Comparison of ENCODE assay signal across 10 cellular contexts in genomic region chr20:8130840-8131526, GRCh38. TPM values are rescaled to one million over a fixed set of nuclear protein-coding genes. Genes with fewer than 3 reads are reported as not detected.
DNase-seq lines count a peak whose midpoint lies in the region; ATAC-seq and TF ChIP-seq lines count a peak whose summit lies in the region.
"Had no signal": no experiment of that assay in that cellular context is flagged by ENCODE, and none has a peak within 500 bp of the region (broad histone marks: within the 10 kb centered on the region; RNA-seq: fewer than 3 reads in every experiment).

No MANE protein-coding gene starts in this region.

- no peak for ATAC-seq in natural killer cell
- ATAC-seq in natural killer cell treated with Interleukin-12 subunit alpha and Interleukin-12 subunit beta and Interleukin-15 and Interleukin-18, amount 100 ng/mL, for 72 hours: no peak
- ATAC-seq in central memory CD8-positive, alpha-beta T cell (replicated peaks; ENCODE audit: extremely low read depth, poor library complexity, severe bottlenecking): no peak
- ATAC-seq in GM21515 (IDR thresholded peaks at IDR 0.05; ENCODE audit: unreplicated experiment): no peak
- ATAC-seq in GM21526 (IDR thresholded peaks at IDR 0.05; ENCODE audit: low FRiP score, unreplicated experiment): no peak
- ATAC-seq in HG02763 (IDR thresholded peaks at IDR 0.05; ENCODE audit: unreplicated experiment): no peak

- H3K27me3 Mint-ChIP-seq in natural killer cell (ENCODE audit: low read depth in 2 of 2): peaks cover 8 to 16% of the 10 kb centered on the region in 2 donors
- peaks cover 10 to 29% of the 10 kb centered on the region in 2 donors for H3K27me3 Mint-ChIP-seq in natural killer cell treated with Interleukin-12 subunit alpha and Interleukin-12 subunit beta and Interleukin-15 and Interleukin-18, amount 100 ng/mL, for 72 hours
- peaks cover 14% of the 10 kb centered on the region for H3K27me3 Mint-ChIP-seq in central memory CD8-positive, alpha-beta T cell
- peaks cover 5% of the 10 kb centered on the region for H3K27me3 Mint-ChIP-seq in neural progenitor cell (ENCODE audit: insufficient read depth, low read depth)

- H3K9ac ChIP-seq in neural progenitor cell: no peak overlapping the region

- H4K20me1 ChIP-seq in neural progenitor cell (ENCODE audit: low read depth): no peaks in the 10 kb centered on the region

- DNase-seq in natural killer cell: no peak
- no peak for DNase-seq in natural killer cell treated with Interleukin-12 subunit alpha and Interleukin-12 subunit beta and Interleukin-15 and Interleukin-18, amount 100 ng/mL, for 72 hours (ENCODE audit: low spot score)
- DNase-seq in central memory CD8-positive, alpha-beta T cell (ENCODE audit: low spot score in 2 of 2): no peak
- DNase-seq in neural progenitor cell (ENCODE audit: low spot score): no peak
- DNase-seq in Ammon's horn (ENCODE audit: low spot score): no peak

- H3K4me2 ChIP-seq in neural progenitor cell: peak overlapping the region; percentile 86

- peaks cover 43% of the 10 kb centered on the region for H3K27me3 ChIP-seq in neural progenitor cell

- no peaks in the 10 kb centered on the region for H3K9me3 Mint-ChIP-seq in natural killer cell
- H3K9me3 Mint-ChIP-seq in natural killer cell treated with Interleukin-12 subunit alpha and Interleukin-12 subunit beta and Interleukin-15 and Interleukin-18, amount 100 ng/mL, for 72 hours: no peaks in the 10 kb centered on the region
- no peaks in the 10 kb centered on the region for H3K9me3 Mint-ChIP-seq in central memory CD8-positive, alpha-beta T cell
- H3K9me3 Mint-ChIP-seq in neural progenitor cell: peaks cover 2% of the 10 kb centered on the region
- H3K9me3 Mint-ChIP-seq: activated B cell treated with CpG ODN at 0.5 μM for 24 hours; activated T-cell treated with anti-CD3 and anti-CD28 coated beads, Interleukin-2, amount 50 U/mL, for 24 hours had no signal

- peak overlapping the region; percentile 99 for H2AFZ ChIP-seq in neural progenitor cell (replicated peaks)

- peak overlapping the region; percentile 73 for H3K4me3 ChIP-seq in neural progenitor cell

- H3K36me3 Mint-ChIP-seq in natural killer cell (no peaks in the 10 kb centered on the region), neural progenitor cell (no peaks in the 10 kb centered on the region)
- no peaks in the 10 kb centered on the region for H3K36me3 Mint-ChIP-seq in natural killer cell treated with Interleukin-12 subunit alpha and Interleukin-12 subunit beta and Interleukin-15 and Interleukin-18, amount 100 ng/mL, for 72 hours
- H3K36me3 Mint-ChIP-seq in central memory CD8-positive, alpha-beta T cell (ENCODE audit: insufficient read depth): peaks cover 5% of the 10 kb centered on the region

- no peak for TF ChIP-seq CTCF in natural killer cell (IDR thresholded peaks at IDR 0.05)
- no peak for TF ChIP-seq CTCF in neural progenitor cell (IDR thresholded peaks at IDR 0.05)

- intact Hi-C loops in natural killer cell (cut with micrococcal nuclease): loop anchor here (5.0 kb wide), 2 partner anchors 81 to 89 kb away; no protein-coding TSS in a partner anchor

- H3K4me1 Mint-ChIP-seq in natural killer cell: peaks cover 38 to 41% of the 10 kb centered on the region in 2 donors
- peaks cover 16 to 29% of the 10 kb centered on the region in 2 donors for H3K4me1 Mint-ChIP-seq in natural killer cell treated with Interleukin-12 subunit alpha and Interleukin-12 subunit beta and Interleukin-15 and Interleukin-18, amount 100 ng/mL, for 72 hours (ENCODE audit: low read depth in 2 of 2)
- H3K4me1 Mint-ChIP-seq in central memory CD8-positive, alpha-beta T cell: peaks cover 39% of the 10 kb centered on the region
- H3K4me1 Mint-ChIP-seq in neural progenitor cell: peaks cover 24% of the 10 kb centered on the region

- no peaks in the 10 kb centered on the region for H3K36me3 ChIP-seq in neural progenitor cell

- H3K4me3 Mint-ChIP-seq in natural killer cell (peak overlapping the region; percentile 57), neural progenitor cell (peak overlapping the region; percentile 87)
- H3K4me3 Mint-ChIP-seq in natural killer cell treated with Interleukin-12 subunit alpha and Interleukin-12 subunit beta and Interleukin-15 and Interleukin-18, amount 100 ng/mL, for 72 hours: no peak overlapping the region
- peak overlapping the region; percentile 84 for H3K4me3 Mint-ChIP-seq in central memory CD8-positive, alpha-beta T cell

- H3K4me1 ChIP-seq in neural progenitor cell: no peaks in the 10 kb centered on the region

- no peaks in the 10 kb centered on the region for H3K79me2 ChIP-seq in neural progenitor cell (ENCODE audit: low read depth)

- H3K27ac Mint-ChIP-seq in natural killer cell (no peak overlapping the region), neural progenitor cell (no peak overlapping the region)
- no peak overlapping the region for H3K27ac Mint-ChIP-seq in natural killer cell treated with Interleukin-12 subunit alpha and Interleukin-12 subunit beta and Interleukin-15 and Interleukin-18, amount 100 ng/mL, for 72 hours
- no peak overlapping the region for H3K27ac Mint-ChIP-seq in central memory CD8-positive, alpha-beta T cell (ENCODE audit: low read depth)
- H3K27ac Mint-ChIP-seq: activated B cell treated with CpG ODN at 0.5 μM for 24 hours; activated T-cell treated with anti-CD3 and anti-CD28 coated beads, Interleukin-2, amount 50 U/mL, for 24 hours had no signal

- H3K9me3 ChIP-seq in neural progenitor cell (ENCODE audit: low read depth): no peaks in the 10 kb centered on the region

- H3K27ac ChIP-seq in neural progenitor cell: no peak overlapping the region

- H3F3A ChIP-seq in neural progenitor cell (ENCODE audit: low read depth): no peaks in the 10 kb centered on the region

RNA-seq across cellular contexts. Expression of gene PLCB1, which starts 1.1 kb away (rescaled TPM):
- total RNA-seq in natural killer cell: 10 to 100 TPM; 48.7 to 66.2 (median 57.7) TPM
- total RNA-seq in natural killer cell treated with Interleukin-12 subunit alpha and Interleukin-12 subunit beta and Interleukin-15 and Interleukin-18, amount 100 ng/mL, for 72 hours: 10 to 100 TPM; 12.3 to 13.4 TPM
- total RNA-seq in neural progenitor cell (ENCODE audit: low replicate concordance): 24.7 and 30.2 TPM in 2 replicates
